ENCODE assay signal across 15 cellular contexts in genomic region chr10:62073429-62073828, GRCh38.
DNase-seq lines count a peak whose midpoint lies in the region; ATAC-seq and TF ChIP-seq lines count a peak whose summit lies in the region.
"Had no signal": no experiment of that assay in that cellular context is flagged by ENCODE, and none has a peak within 500 bp of the region (broad histone marks: within the 10 kb centered on the region; RNA-seq: fewer than 3 reads in every experiment).

No MANE protein-coding gene starts in this region.

- H3K36me3 Mint-ChIP-seq in activated naive CD8-positive, alpha-beta T cell, result peaks cover 41% of the 10 kb centered on the region
- H3K36me3 Mint-ChIP-seq in activated naive CD8-positive, alpha-beta T cell treated with anti-CD3 and anti-CD28 coated beads, Interleukin-2, amount 50 U/mL, for 24 hours (ENCODE audit: low read depth), result peaks cover 73% of the 10 kb centered on the region
- H3K36me3 Mint-ChIP-seq in activated CD4-positive, alpha-beta memory T cell treated with anti-CD3 and anti-CD28 coated beads for 36 hours, result peaks cover 88% of the 10 kb centered on the region

- peak overlapping the region; percentile 46 for H3K27ac Mint-ChIP-seq in activated naive CD8-positive, alpha-beta T cell
- no peak overlapping the region for H3K27ac Mint-ChIP-seq in activated naive CD8-positive, alpha-beta T cell treated with anti-CD3 and anti-CD28 coated beads, Interleukin-2, amount 50 U/mL, for 24 hours
- H3K27ac Mint-ChIP-seq in activated CD4-positive, alpha-beta memory T cell treated with anti-CD3 and anti-CD28 coated beads for 36 hours, result peak overlapping the region; percentile 83
- H3K27ac Mint-ChIP-seq: stimulated activated naive CD8-positive, alpha-beta T cell treated with anti-CD3 and anti-CD28 coated beads, Interleukin-15, Interleukin-2, amounts not matched to agents 100 ng/mL and 50 ng/mL, for 24 hours had no signal

- H3K4me3 Mint-ChIP-seq in activated naive CD8-positive, alpha-beta T cell, result no peak overlapping the region
- no peak overlapping the region for H3K4me3 Mint-ChIP-seq in activated naive CD8-positive, alpha-beta T cell treated with anti-CD3 and anti-CD28 coated beads, Interleukin-2, amount 50 U/mL, for 24 hours
- H3K4me3 Mint-ChIP-seq in activated CD4-positive, alpha-beta memory T cell treated with anti-CD3 and anti-CD28 coated beads for 36 hours, result peak overlapping the region; percentile 33
- H3K4me3 Mint-ChIP-seq: stimulated activated naive CD8-positive, alpha-beta T cell treated with anti-CD3 and anti-CD28 coated beads, Interleukin-15, Interleukin-2, amounts not matched to agents 100 ng/mL and 50 ng/mL, for 24 hours had no signal

- H3K4me3 ChIP-seq in tibial artery, result no peak overlapping the region

- H3K4me1 Mint-ChIP-seq in activated naive CD8-positive, alpha-beta T cell (ENCODE audit: low read depth), result peaks cover 41% of the 10 kb centered on the region
- peaks cover 62% of the 10 kb centered on the region for H3K4me1 Mint-ChIP-seq in activated naive CD8-positive, alpha-beta T cell treated with anti-CD3 and anti-CD28 coated beads, Interleukin-2, amount 50 U/mL, for 24 hours
- peaks cover 85% of the 10 kb centered on the region for H3K4me1 Mint-ChIP-seq in activated CD4-positive, alpha-beta memory T cell treated with anti-CD3 and anti-CD28 coated beads for 36 hours (ENCODE audit: low read depth)

- peak overlapping the region; percentile 17 to 81 for H3K27ac ChIP-seq in tibial artery
- H3K27ac ChIP-seq: C4-2B had no signal

- CTCF ChIA-PET in activated CD4-positive, alpha-beta memory T cell treated with anti-CD3 and anti-CD28 coated beads for 36 hours (lab: Charles Lee), result interaction anchor here (0.9 to 1.1 kb wide), 2 partner anchors 170 to 171 kb away, joined by 3 read pairs; no protein-coding TSS in a partner anchor

- H3K9me3 ChIP-seq in tibial artery, result no peaks in the 10 kb centered on the region

- no peak for TF ChIP-seq CTCF in tibial artery (IDR thresholded peaks at IDR 0.05)

- H3K4me1 ChIP-seq in tibial artery, result peaks cover 4 to 98% (median 68%) of the 10 kb centered on the region in 4 donors

- POLR2A ChIA-PET in activated CD4-positive, alpha-beta memory T cell treated with anti-CD3 and anti-CD28 coated beads for 36 hours (lab: Charles Lee), result interaction anchor here (0.9 to 2.8 kb wide), 3 partner anchors 11 to 129 kb away, joined by 3 to 17 read pairs (median 3); no protein-coding TSS in a partner anchor

- intact Hi-C loops in activated CD4-positive, alpha-beta memory T cell treated with anti-CD3 and anti-CD28 coated beads for 36 hours (cut with micrococcal nuclease), result no loop called here
- intact Hi-C loops in tibial artery (cut with DNase I; ENCODE audit: low total_unique reads), result no loop called here

- no peaks in the 10 kb centered on the region for H3K9me3 Mint-ChIP-seq in activated naive CD8-positive, alpha-beta T cell (ENCODE audit: low read depth)
- no peaks in the 10 kb centered on the region for H3K9me3 Mint-ChIP-seq in activated naive CD8-positive, alpha-beta T cell treated with anti-CD3 and anti-CD28 coated beads, Interleukin-2, amount 50 U/mL, for 24 hours
- no peaks in the 10 kb centered on the region for H3K9me3 Mint-ChIP-seq in activated CD4-positive, alpha-beta memory T cell treated with anti-CD3 and anti-CD28 coated beads for 36 hours
- H3K9me3 Mint-ChIP-seq: stimulated activated naive CD8-positive, alpha-beta T cell treated with anti-CD3 and anti-CD28 coated beads, Interleukin-15, Interleukin-2, amounts not matched to agents 100 ng/mL and 50 ng/mL, for 24 hours had no signal

- H3K27me3 ChIP-seq in tibial artery, result no peaks in the 10 kb centered on the region

- DNase-seq in activated naive CD8-positive, alpha-beta T cell treated with anti-CD3 and anti-CD28 coated beads, Interleukin-2, amount 50 U/mL, for 24 hours, result no peak
- no peak for DNase-seq in activated CD4-positive, alpha-beta memory T cell treated with anti-CD3 and anti-CD28 coated beads for 36 hours
- DNase-seq in medulla oblongata (ENCODE audit: extremely low spot score) (peak; percentile 77), tibial artery (no peak), mesenteric fat pad (ENCODE audit: low spot score) (no peak)
- DNase-seq: activated CD8-positive, alpha-beta memory T cell treated with anti-CD3 and anti-CD28 coated beads for 24 hours; amygdala; GDM1; Karpas-422; stimulated activated CD4-positive, alpha-beta T cell treated with anti-CD3 and anti-CD28 coated beads, Interleukin-4, amount 100 ng/mL, for 24 hours had no signal

- ATAC-seq in activated naive CD8-positive, alpha-beta T cell treated with anti-CD3 and anti-CD28 coated beads, Interleukin-2, amount 50 U/mL, for 24 hours, result no peak
- no peak for ATAC-seq in GM18517 (IDR thresholded peaks at IDR 0.05; ENCODE audit: unreplicated experiment)
- no peak for ATAC-seq in HG03460 (IDR thresholded peaks at IDR 0.05; ENCODE audit: unreplicated experiment)

- no peaks in the 10 kb centered on the region for H3K27me3 Mint-ChIP-seq in activated naive CD8-positive, alpha-beta T cell
- H3K27me3 Mint-ChIP-seq in activated naive CD8-positive, alpha-beta T cell treated with anti-CD3 and anti-CD28 coated beads, Interleukin-2, amount 50 U/mL, for 24 hours, result no peaks in the 10 kb centered on the region
- no peaks in the 10 kb centered on the region for H3K27me3 Mint-ChIP-seq in activated CD4-positive, alpha-beta memory T cell treated with anti-CD3 and anti-CD28 coated beads for 36 hours
- H3K27me3 Mint-ChIP-seq: stimulated activated naive CD8-positive, alpha-beta T cell treated with anti-CD3 and anti-CD28 coated beads, Interleukin-15, Interleukin-2, amounts not matched to agents 100 ng/mL and 50 ng/mL, for 24 hours had no signal

- H3K36me3 ChIP-seq in tibial artery, result peaks cover 25 to 72% (median 51%) of the 10 kb centered on the region in 3 donors
